ENCODE assay signal across 29 cellular contexts in the genomic region with DNA sequence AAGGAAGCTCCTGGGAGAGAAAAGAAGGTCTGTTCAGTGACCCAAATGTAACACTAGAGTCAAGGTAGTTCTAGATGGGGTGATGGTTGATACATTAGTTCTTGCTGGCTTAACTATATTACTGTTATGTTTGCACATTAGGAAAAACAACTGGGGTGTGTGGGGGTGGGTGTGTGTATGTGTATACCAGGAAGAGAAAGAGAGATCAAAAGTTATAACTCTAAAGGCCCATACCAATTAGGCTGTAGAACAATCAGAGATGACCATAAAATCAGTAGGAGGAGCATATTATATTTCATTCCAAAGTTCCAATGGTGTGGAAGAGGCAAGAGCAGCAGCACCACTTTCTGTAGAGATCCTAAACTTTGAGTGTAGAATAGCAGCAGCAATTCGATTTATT.
"Had no signal": no experiment of that assay in that cellular context is flagged by ENCODE, and none has a peak within 500 bp of the region (broad histone marks: within the 10 kb centered on the region; RNA-seq: fewer than 3 reads in every experiment).

No MANE protein-coding gene starts in this region.

- H3K9me3 ChIP-seq: ovary, psoas muscle, right lobe of liver, sigmoid colon, stomach, thoracic aorta, thyroid gland, tibial nerve, upper lobe of left lung, vagina had no signal

- H3K4me1 Mint-ChIP-seq: natural killer cell; nephron; neural progenitor cell; stimulated activated effector memory CD8-positive, alpha-beta T cell treated with anti-CD3 and anti-CD28 coated beads, Interleukin-12 subunit alpha, Interleukin-12 subunit beta, amount 100 ng/mL, for 72 hours; stimulated activated naive B cell treated with anti-CD40 and anti-IgM and Interleukin-4, amounts not matched to agents 10 μg/mL and 1 μg/mL and 100 μg/mL, for 72 hours had no signal

- H3K27me3 Mint-ChIP-seq: progenitor cell of endocrine pancreas; stimulated activated naive B cell treated with anti-CD40 and anti-IgM and Interleukin-4, amounts not matched to agents 10 μg/mL and 1 μg/mL and 100 μg/mL, for 72 hours; stimulated activated naive CD8-positive, alpha-beta T cell treated with anti-CD3 and anti-CD28 coated beads, Interleukin-15, Interleukin-2, amounts not matched to agents 100 ng/mL and 50 ng/mL, for 24 hours had no signal

- H3K36me3 ChIP-seq: neural progenitor cell, ovary, right lobe of liver, sigmoid colon, stomach, thoracic aorta, thyroid gland, tibial nerve, upper lobe of left lung, vagina had no signal

- H3K79me2 ChIP-seq: parathyroid adenoma had no signal

- H3K4me3 Mint-ChIP-seq: naive thymus-derived CD4-positive, alpha-beta T cell; natural killer cell; nephron; neural progenitor cell; stimulated activated effector memory CD8-positive, alpha-beta T cell treated with anti-CD3 and anti-CD28 coated beads, Interleukin-12 subunit alpha, Interleukin-12 subunit beta, amount 100 ng/mL, for 72 hours; stimulated activated naive B cell treated with anti-CD40 and anti-IgM and Interleukin-4, amounts not matched to agents 10 μg/mL and 1 μg/mL and 100 μg/mL, for 72 hours; stimulated activated naive CD8-positive, alpha-beta T cell treated with anti-CD3 and anti-CD28 coated beads, Interleukin-15, Interleukin-2, amounts not matched to agents 100 ng/mL and 50 ng/mL, for 24 hours had no signal

- DNase-seq: naive thymus-derived CD4-positive, alpha-beta T cell; natural killer cell; occipital lobe; ovary; posterior cingulate gyrus; psoas muscle; right cardiac atrium; right lobe of liver; sigmoid colon; small intestine; stimulated activated CD4-positive, alpha-beta T cell treated with anti-CD3 and anti-CD28 coated beads, Interleukin-15, amount 100 ng/mL, for 24 hours; stimulated activated CD4-positive, alpha-beta T cell treated with anti-CD3 and anti-CD28 coated beads, Interleukin-2, amount 100 ng/mL, for 24 hours; stimulated activated CD4-positive, alpha-beta T cell treated with anti-CD3 and anti-CD28 coated beads, Interleukin-2, amount 100 ng/mL, for 48 hours; stimulated activated CD4-positive, alpha-beta T cell treated with anti-CD3 and anti-CD28 coated beads, Interleukin-4, amount 100 ng/mL, for 24 hours; stimulated activated naive B cell treated with anti-CD40 and anti-IgM and Interleukin-4, amounts not matched to agents 10 μg/mL and 1 μg/mL and 100 μg/mL, for 72 hours; stimulated activated naive CD4-positive, alpha-beta T cell treated with Interleukin-2 at 50 U/mL for 16 hours; stomach; thyroid gland; upper lobe of left lung had no signal

- H3K4me3 ChIP-seq: neural progenitor cell, ovary, psoas muscle, right lobe of liver, sigmoid colon, stomach, thoracic aorta, thyroid gland, tibial nerve, upper lobe of left lung, vagina had no signal

- H3K4me1 ChIP-seq: neural progenitor cell, parathyroid adenoma, psoas muscle, right lobe of liver, sigmoid colon, stomach, thyroid gland, tibial nerve, upper lobe of left lung, vagina had no signal

- H3K27me3 ChIP-seq: neural progenitor cell, ovary, right lobe of liver, sigmoid colon, stomach, thyroid gland, tibial nerve, upper lobe of left lung, vagina had no signal

- H3K9ac ChIP-seq: neural progenitor cell, parathyroid adenoma had no signal

- H3K4me2 ChIP-seq: neural progenitor cell had no signal

- H3K27ac ChIP-seq: neural progenitor cell, ovary, parathyroid adenoma, psoas muscle, right lobe of liver, sigmoid colon, stomach, thoracic aorta, thyroid gland, tibial nerve, upper lobe of left lung, vagina had no signal

- H2AFZ ChIP-seq: neural progenitor cell, parathyroid adenoma had no signal

- H3K9me3 Mint-ChIP-seq: natural killer cell; stimulated activated effector memory CD8-positive, alpha-beta T cell treated with anti-CD3 and anti-CD28 coated beads, Interleukin-12 subunit alpha, Interleukin-12 subunit beta, amount 100 ng/mL, for 72 hours; stimulated activated naive B cell treated with anti-CD40 and anti-IgM and Interleukin-4, amounts not matched to agents 10 μg/mL and 1 μg/mL and 100 μg/mL, for 72 hours; stimulated activated naive CD8-positive, alpha-beta T cell treated with anti-CD3 and anti-CD28 coated beads, Interleukin-15, Interleukin-2, amounts not matched to agents 100 ng/mL and 50 ng/mL, for 24 hours had no signal

- ATAC-seq: naive thymus-derived CD4-positive, alpha-beta T cell; natural killer cell; psoas muscle; right cardiac atrium; right lobe of liver; stimulated activated effector memory CD8-positive, alpha-beta T cell treated with anti-CD3 and anti-CD28 coated beads, Interleukin-12 subunit alpha, Interleukin-12 subunit beta, amount 100 ng/mL, for 72 hours; stimulated activated naive B cell treated with anti-CD40 and anti-IgM and Interleukin-4, amounts not matched to agents 10 μg/mL and 1 μg/mL and 100 μg/mL, for 72 hours had no signal

- H3K27ac Mint-ChIP-seq: natural killer cell; nephron; neural progenitor cell; progenitor cell of endocrine pancreas; stimulated activated effector memory CD8-positive, alpha-beta T cell treated with anti-CD3 and anti-CD28 coated beads, Interleukin-12 subunit alpha, Interleukin-12 subunit beta, amount 100 ng/mL, for 72 hours; stimulated activated naive B cell treated with anti-CD40 and anti-IgM and Interleukin-4, amounts not matched to agents 10 μg/mL and 1 μg/mL and 100 μg/mL, for 72 hours; stimulated activated naive CD8-positive, alpha-beta T cell treated with anti-CD3 and anti-CD28 coated beads, Interleukin-15, Interleukin-2, amounts not matched to agents 100 ng/mL and 50 ng/mL, for 24 hours had no signal

- FAIRE-seq: small intestine, urothelium cell line had no signal

- H3K36me3 Mint-ChIP-seq: natural killer cell; neural progenitor cell; stimulated activated effector memory CD8-positive, alpha-beta T cell treated with anti-CD3 and anti-CD28 coated beads, Interleukin-12 subunit alpha, Interleukin-12 subunit beta, amount 100 ng/mL, for 72 hours; stimulated activated naive B cell treated with anti-CD40 and anti-IgM and Interleukin-4, amounts not matched to agents 10 μg/mL and 1 μg/mL and 100 μg/mL, for 72 hours had no signal
